In the genomic region with DNA sequence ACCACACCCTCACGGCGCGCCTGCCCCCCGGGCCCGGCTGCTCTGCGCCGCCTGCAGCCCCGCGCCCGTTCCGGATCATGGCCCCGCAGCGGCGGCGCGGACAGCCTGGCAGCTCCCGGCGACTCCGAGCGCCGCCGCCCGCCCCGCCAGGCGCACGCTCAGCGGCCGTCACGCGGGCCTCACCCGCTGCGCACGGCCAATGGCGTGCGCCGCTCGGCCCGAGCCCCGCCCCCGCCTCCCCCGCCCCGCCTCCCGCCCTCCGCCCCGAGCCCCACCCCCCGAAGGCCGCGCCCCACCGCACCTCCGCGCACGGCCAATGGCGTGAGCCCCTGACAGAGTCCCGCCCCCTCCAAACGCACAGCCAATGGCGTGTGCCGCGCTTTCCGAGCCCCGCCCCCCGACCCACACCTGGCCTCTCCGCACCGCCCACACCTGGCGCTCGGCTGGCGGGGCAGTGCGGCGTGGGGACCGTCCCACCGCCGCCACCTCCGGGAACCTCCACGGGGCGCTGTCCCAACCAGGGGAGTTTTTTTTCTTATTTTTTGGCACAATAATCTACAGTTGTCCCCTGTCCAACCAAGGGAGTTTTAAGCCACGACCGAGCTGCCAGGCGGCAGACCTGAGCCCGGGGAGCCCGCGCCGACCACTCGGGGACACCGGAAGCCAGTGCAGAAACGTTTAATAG, we compare ENCODE assay signal across 8 cellular contexts. TPM values are rescaled to one million over a fixed set of nuclear protein-coding genes. Genes with fewer than 3 reads are reported as not detected.
DNase-seq lines count a peak whose midpoint lies in the region; ATAC-seq, FAIRE-seq and TF ChIP-seq lines count a peak whose summit lies in the region.

A gene (minus strand): TSS at position 123 of the 685 bp plus-strand sequence. CDS start 44 bp downstream, at position 79.

- peaks cover 58% of the 10 kb centered on the region for H3K36me3 ChIP-seq in bronchial epithelial cell (ENCODE audit: control insufficient read depth, insufficient read depth, low read length)
- H3K36me3 ChIP-seq in spleen = peaks cover 2 to 74% (median 51%) of the 10 kb centered on the region in 6 donors

- TF ChIP-seq POLR2A in spleen (IDR thresholded peaks at IDR 0.05) = no peak

- DNase-seq in NCI-H2227 (lab: John Stamatoyannopoulos, UW; ENCODE audit: unreplicated experiment) (peak; percentile 93), WTC11 (ENCODE audit: low spot score) (peak; percentile 96), bronchial epithelial cell (ENCODE audit: low read depth) (peak; percentile 67), immature natural killer cell (peak; percentile 86 to 93 (median 90)), spleen (peak; percentile 95)

- H3K4me1 Mint-ChIP-seq in WTC11 = peaks cover 3% of the 10 kb centered on the region; the same call in 1 of the 2 replicates
- H3K4me1 Mint-ChIP-seq in immature natural killer cell = peaks cover 10 to 19% of the 10 kb centered on the region in 2 donors

- peaks cover 11 to 48% (median 30%) of the 10 kb centered on the region in 6 donors for H3K4me1 ChIP-seq in spleen

- no peak for FAIRE-seq in bronchial epithelial cell (lab: Jason Lieb, UNC)

- CTCF ChIA-PET in WTC11 (lab: Charles Lee) = interaction anchor here (1.6 to 3.4 kb wide), 4 partner anchors 12 to 119 kb away, joined by 5 to 15 read pairs (median 8); no protein-coding TSS in a partner anchor

- no peaks in the 10 kb centered on the region for H3K9me3 ChIP-seq in spleen

- WGBS in spleen, 5 donors = 4 to 16% (median 6%) methylated on average over 29 to 84 of the region's 84 CpGs

- ATAC-seq in GM18861 (IDR thresholded peaks at IDR 0.05; ENCODE audit: unreplicated experiment) = peak; percentile 41
- peak; percentile 83 for ATAC-seq in HG03103 (IDR thresholded peaks at IDR 0.05; ENCODE audit: low read depth, unreplicated experiment)
- ATAC-seq in WTC11 = peak; percentile 95

- H3K36me3 Mint-ChIP-seq in WTC11 (peaks cover 17% of the 10 kb centered on the region), immature natural killer cell (peaks cover 0 to 11% (median 5%) of the 10 kb centered on the region in 3 donors)

- H3K4me3 ChIP-seq in bronchial epithelial cell (ENCODE audit: low read depth, low read length) (peak within 1 kb of the TSS; percentile 72), spleen (peak within 1 kb of the TSS; percentile 73 to 94 (median 78))

- no peak within 1 kb of the TSS; the same call in 1 of the 2 replicates for H3K27ac Mint-ChIP-seq in WTC11
- peak within 1 kb of the TSS in 5 of 6 donors; percentile 34 to 87 (median 82) for H3K27ac Mint-ChIP-seq in immature natural killer cell

- POLR2A ChIA-PET in WTC11 (lab: Charles Lee) = interaction anchor here (1.0 kb wide), 2 partner anchors 42 to 67 kb away, joined by 3 read pairs; no protein-coding TSS in a partner anchor

- TF ChIP-seq CTCF in 22Rv1 (IDR thresholded peaks at IDR 0.05) (peak; percentile 68), WTC11 (IDR thresholded peaks at IDR 0.05) (no peak), bronchial epithelial cell (IDR thresholded peaks at IDR 0.05; ENCODE audit: insufficient read depth, low read length, severe bottlenecking) (peak; percentile 5), spleen (IDR thresholded peaks at IDR 0.05 in 8 of 11, conservative IDR thresholded peaks at IDR 0.05 in 3 of 11) (peak in 3 of 11 experiments; percentile 12 to 22 (median 18))

- H3K4me3 Mint-ChIP-seq in WTC11 (peak within 1 kb of the TSS; percentile 80), immature natural killer cell (peak within 1 kb of the TSS; percentile 86 to 90 (median 87))

- H3K9me3 Mint-ChIP-seq in WTC11 (no peaks in the 10 kb centered on the region), immature natural killer cell (no peaks in the 10 kb centered on the region)

- H3K27ac ChIP-seq in 22Rv1 = peak within 1 kb of the TSS; percentile 83
- peak within 1 kb of the TSS in 5 of 8 donors; percentile 39 to 81 (median 66) for H3K27ac ChIP-seq in spleen

- intact Hi-C loops in spleen (cut with DNase I; ENCODE audit: low total_unique reads) = no loop called here

- H3K27me3 ChIP-seq in bronchial epithelial cell (ENCODE audit: control insufficient read depth, insufficient read depth, low read length) (no peaks in the 10 kb centered on the region), spleen (replicated peaks in 1 of 7) (no peaks in the 10 kb centered on the region)

- H3K27me3 Mint-ChIP-seq in WTC11 (ENCODE audit: low read depth) (no peaks in the 10 kb centered on the region), immature natural killer cell (ENCODE audit: low read depth in 3 of 3) (peaks cover 3 to 15% (median 4%) of the 10 kb centered on the region in 3 donors)

TF ChIP-seq in WTC11, 78 proteins besides CTCF, POLR2A, EP300 and RAD21:
- TF ChIP-seq, protein P1, sequence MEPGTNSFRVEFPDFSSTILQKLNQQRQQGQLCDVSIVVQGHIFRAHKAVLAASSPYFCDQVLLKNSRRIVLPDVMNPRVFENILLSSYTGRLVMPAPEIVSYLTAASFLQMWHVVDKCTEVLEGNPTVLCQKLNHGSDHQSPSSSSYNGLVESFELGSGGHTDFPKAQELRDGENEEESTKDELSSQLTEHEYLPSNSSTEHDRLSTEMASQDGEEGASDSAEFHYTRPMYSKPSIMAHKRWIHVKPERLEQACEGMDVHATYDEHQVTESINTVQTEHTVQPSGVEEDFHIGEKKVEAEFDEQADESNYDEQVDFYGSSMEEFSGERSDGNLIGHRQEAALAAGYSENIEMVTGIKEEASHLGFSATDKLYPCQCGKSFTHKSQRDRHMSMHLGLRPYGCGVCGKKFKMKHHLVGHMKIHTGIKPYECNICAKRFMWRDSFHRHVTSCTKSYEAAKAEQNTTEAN (CRISPR knock-in tag; IDR thresholded peaks at IDR 0.05) = no peak
- TF ChIP-seq, protein P2, sequence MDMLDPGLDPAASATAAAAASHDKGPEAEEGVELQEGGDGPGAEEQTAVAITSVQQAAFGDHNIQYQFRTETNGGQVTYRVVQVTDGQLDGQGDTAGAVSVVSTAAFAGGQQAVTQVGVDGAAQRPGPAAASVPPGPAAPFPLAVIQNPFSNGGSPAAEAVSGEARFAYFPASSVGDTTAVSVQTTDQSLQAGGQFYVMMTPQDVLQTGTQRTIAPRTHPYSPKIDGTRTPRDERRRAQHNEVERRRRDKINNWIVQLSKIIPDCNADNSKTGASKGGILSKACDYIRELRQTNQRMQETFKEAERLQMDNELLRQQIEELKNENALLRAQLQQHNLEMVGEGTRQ (CRISPR knock-in tag; IDR thresholded peaks at IDR 0.05) = peak; percentile 74
- TF ChIP-seq NFYB (CRISPR knock-in tag; conservative IDR thresholded peaks at IDR 0.05; ENCODE audit: low read depth) (0 out of 2 replicates have a peak, but pooled peaks have one; percentile 45), SP1 (CRISPR knock-in tag; conservative IDR thresholded peaks at IDR 0.05) (peak; percentile 70)
TF ChIP-seq in WTC11: peak in this region for 3.

RNA-seq across cellular contexts. Expression of the gene that starts here (rescaled TPM):
- total RNA-seq in WTC11 (2021) (24.7 to 31.4 TPM (median 26.3 TPM) in 3 replicates), bronchial epithelial cell (16.5 and 29.5 TPM in 2 replicates), spleen (10 to 100 TPM; 12.5 to 25.5 (median 14.6) TPM)
- polyA plus RNA-seq in immature natural killer cell (10 to 100 TPM; 44.7 to 59.6 (median 49.5) TPM), spleen (10 to 100 TPM; 16.1 to 22.7 (median 19.4) TPM)

Comparison
In these comparisons a context has a peak if more than half of its experiments do, and no peak if none do; other contexts are left out.
1. Peak in every context shown above with its lines: DNase-seq, ATAC-seq, H3K4me3 ChIP-seq and H3K27ac ChIP-seq.
2. ATAC-seq: peak in every context shown above with its lines; median percentile 95 in WTC11; 83 in HG03103; 41 in GM18861.